1 cellular context compared by ENCODE assay signal in the genomic region with DNA sequence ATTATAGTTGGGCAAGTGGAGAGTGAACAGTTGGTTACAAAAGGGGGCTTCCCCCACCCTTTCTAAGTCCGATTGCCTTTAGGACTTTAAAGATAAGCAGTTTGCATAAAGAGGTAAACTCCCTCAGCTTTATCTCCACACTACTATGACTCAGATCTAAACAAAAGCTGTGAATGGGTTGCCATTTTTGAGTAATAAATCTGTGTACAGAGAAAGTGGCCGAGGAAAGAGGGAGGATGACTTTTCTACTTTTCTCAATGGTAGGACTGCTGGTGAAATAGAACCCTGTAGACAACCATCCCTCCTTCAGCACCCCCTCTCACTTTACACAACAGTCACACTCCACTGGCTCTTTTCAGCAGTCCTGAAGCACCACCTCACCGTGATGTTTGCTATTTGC.
TF ChIP-seq lines count a peak whose summit lies in the region.

No MANE protein-coding gene starts in this region.

TF ChIP-seq in K562, 482 proteins besides CTCF, POLR2A, EP300 and RAD21 (continued from another document):
- TF ChIP-seq, protein P1, sequence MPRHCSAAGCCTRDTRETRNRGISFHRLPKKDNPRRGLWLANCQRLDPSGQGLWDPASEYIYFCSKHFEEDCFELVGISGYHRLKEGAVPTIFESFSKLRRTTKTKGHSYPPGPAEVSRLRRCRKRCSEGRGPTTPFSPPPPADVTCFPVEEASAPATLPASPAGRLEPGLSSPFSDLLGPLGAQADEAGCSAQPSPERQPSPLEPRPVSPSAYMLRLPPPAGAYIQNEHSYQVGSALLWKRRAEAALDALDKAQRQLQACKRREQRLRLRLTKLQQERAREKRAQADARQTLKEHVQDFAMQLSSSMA (CRISPR knock-in tag; IDR thresholded peaks at IDR 0.05): no peak
- TF ChIP-seq MNT (conservative IDR thresholded peaks at IDR 0.05) (0 out of 4 replicates have a peak, but pooled peaks of 1 of the 2 experiments have one; percentile 11), CBFA2T3 (IDR thresholded peaks at IDR 0.05) (peak; percentile 39), ZNF79 (CRISPR knock-in tag; IDR thresholded peaks at IDR 0.05; ENCODE audit: low read depth) (no peak), E2F8 (IDR thresholded peaks at IDR 0.05; ENCODE audit: low read depth, partially characterized antibody) (no peak), TBP (optimal IDR thresholded peaks at IDR 0.05; ENCODE audit: low read depth, low read length) (no peak)
- TF ChIP-seq, protein P2, sequence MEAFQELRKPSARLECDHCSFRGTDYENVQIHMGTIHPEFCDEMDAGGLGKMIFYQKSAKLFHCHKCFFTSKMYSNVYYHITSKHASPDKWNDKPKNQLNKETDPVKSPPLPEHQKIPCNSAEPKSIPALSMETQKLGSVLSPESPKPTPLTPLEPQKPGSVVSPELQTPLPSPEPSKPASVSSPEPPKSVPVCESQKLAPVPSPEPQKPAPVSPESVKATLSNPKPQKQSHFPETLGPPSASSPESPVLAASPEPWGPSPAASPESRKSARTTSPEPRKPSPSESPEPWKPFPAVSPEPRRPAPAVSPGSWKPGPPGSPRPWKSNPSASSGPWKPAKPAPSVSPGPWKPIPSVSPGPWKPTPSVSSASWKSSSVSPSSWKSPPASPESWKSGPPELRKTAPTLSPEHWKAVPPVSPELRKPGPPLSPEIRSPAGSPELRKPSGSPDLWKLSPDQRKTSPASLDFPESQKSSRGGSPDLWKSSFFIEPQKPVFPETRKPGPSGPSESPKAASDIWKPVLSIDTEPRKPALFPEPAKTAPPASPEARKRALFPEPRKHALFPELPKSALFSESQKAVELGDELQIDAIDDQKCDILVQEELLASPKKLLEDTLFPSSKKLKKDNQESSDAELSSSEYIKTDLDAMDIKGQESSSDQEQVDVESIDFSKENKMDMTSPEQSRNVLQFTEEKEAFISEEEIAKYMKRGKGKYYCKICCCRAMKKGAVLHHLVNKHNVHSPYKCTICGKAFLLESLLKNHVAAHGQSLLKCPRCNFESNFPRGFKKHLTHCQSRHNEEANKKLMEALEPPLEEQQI (IDR thresholded peaks at IDR 0.05): no peak
